14 cellular contexts compared by ENCODE assay signal in genomic region chr16:57756424-57757325, GRCh38. TPM values are rescaled to one million over a fixed set of nuclear protein-coding genes. Genes with fewer than 3 reads are reported as not detected.
DNase-seq lines count a peak whose midpoint lies in the region; ATAC-seq and TF ChIP-seq lines count a peak whose summit lies in the region.
"Had no signal": no experiment of that assay in that cellular context is flagged by ENCODE, and none has a peak within 500 bp of the region (broad histone marks: within the 10 kb centered on the region; RNA-seq: fewer than 3 reads in every experiment).

No MANE protein-coding gene starts in this region.

- peaks cover 9% of the 10 kb centered on the region for H3K36me3 Mint-ChIP-seq in effector memory CD8-positive, alpha-beta T cell (ENCODE audit: insufficient read depth)

- TF ChIP-seq CTCF in lower lobe of right lung (IDR thresholded peaks at IDR 0.05): no peak

- H3K4me3 ChIP-seq in NT2/D1 (ENCODE audit: insufficient read length, low read depth) (no peak overlapping the region), lower lobe of right lung (no peak overlapping the region)
- H3K4me3 ChIP-seq: hepatocyte, upper lobe of right lung had no signal

- no peaks in the 10 kb centered on the region for H3K9me3 ChIP-seq in NT2/D1 (ENCODE audit: insufficient read depth, low read length)
- H3K9me3 ChIP-seq in lower lobe of right lung: no peaks in the 10 kb centered on the region
- H3K9me3 ChIP-seq: upper lobe of right lung had no signal

- no peaks in the 10 kb centered on the region for H3K9me3 Mint-ChIP-seq in effector memory CD8-positive, alpha-beta T cell
- H3K9me3 Mint-ChIP-seq: stimulated activated naive CD8-positive, alpha-beta T cell treated with anti-CD3 and anti-CD28 coated beads, Interleukin-15, amount 100 ng/mL, for 72 hours had no signal

- H3K27ac Mint-ChIP-seq in effector memory CD8-positive, alpha-beta T cell: no peak overlapping the region

- H3K36me3 ChIP-seq in NT2/D1 (ENCODE audit: insufficient read depth, insufficient read length, low read length) (peaks cover 97% of the 10 kb centered on the region), lower lobe of right lung (peaks cover 62% of the 10 kb centered on the region)

- intact Hi-C loops in lower lobe of right lung (cut with DNase I): no loop called here

- H3K9ac ChIP-seq in NT2/D1 (ENCODE audit: insufficient read length, low read depth): peak overlapping the region; percentile 8

- H3K27me3 ChIP-seq in NT2/D1 (ENCODE audit: insufficient read depth, insufficient read length) (no peaks in the 10 kb centered on the region), lower lobe of right lung (ENCODE audit: low read depth) (no peaks in the 10 kb centered on the region)
- H3K27me3 ChIP-seq: hepatocyte, upper lobe of right lung had no signal

- no peak overlapping the region for H3K27ac ChIP-seq in lower lobe of right lung
- H3K27ac ChIP-seq: hepatocyte had no signal

- H3K27me3 Mint-ChIP-seq in effector memory CD8-positive, alpha-beta T cell: no peaks in the 10 kb centered on the region
- H3K27me3 Mint-ChIP-seq: stimulated activated naive CD8-positive, alpha-beta T cell treated with anti-CD3 and anti-CD28 coated beads, Interleukin-15, amount 100 ng/mL, for 72 hours had no signal

- ATAC-seq in GM18868 (IDR thresholded peaks at IDR 0.05; ENCODE audit: unreplicated experiment): peak; percentile 7
- peak in 1 of 2 donors; percentile 5 for ATAC-seq in lower lobe of right lung
- no peak for ATAC-seq in effector memory CD8-positive, alpha-beta T cell (replicated peaks)

- H3K4me1 Mint-ChIP-seq in effector memory CD8-positive, alpha-beta T cell (ENCODE audit: low read depth in 2 of 2): peaks cover 0 to 2% of the 10 kb centered on the region in 2 donors

- peak in 2 of 3 experiments; percentile 27 to 45 for DNase-seq in NCI-H1417 (lab: John Stamatoyannopoulos, UW)
- DNase-seq in NCI-H1417 treated with DMSO at 0.1 percent for 48 hours (lab: John Stamatoyannopoulos, UW): no peak
- no peak for DNase-seq in NT2/D1 (ENCODE audit: low read depth, low spot score)
- DNase-seq in lower lobe of right lung: peak; percentile 43
- no peak for DNase-seq in iPS-NIHi7 (ENCODE audit: extremely low spot score)
- DNase-seq in NCI-H1048 (lab: John Stamatoyannopoulos, UW): no peak
- no peak for DNase-seq in effector memory CD8-positive, alpha-beta T cell
- DNase-seq: DMS79 treated with DMSO at 0.1 percent for 48 hours, NCI-H1436 treated with DMSO at 0.1 percent for 48 hours, SIG-M5 had no signal

- no peak overlapping the region for H3K4me3 Mint-ChIP-seq in effector memory CD8-positive, alpha-beta T cell
- H3K4me3 Mint-ChIP-seq: stimulated activated naive CD8-positive, alpha-beta T cell treated with anti-CD3 and anti-CD28 coated beads, Interleukin-15, amount 100 ng/mL, for 72 hours had no signal

- H3K4me1 ChIP-seq in NT2/D1 (ENCODE audit: insufficient read depth, insufficient read length): peaks cover 44% of the 10 kb centered on the region
- H3K4me1 ChIP-seq in lower lobe of right lung: peaks cover 12% of the 10 kb centered on the region

RNA-seq across cellular contexts. Expression of gene KATNB1, which starts 21.1 kb away (rescaled TPM):
- 18.0 TPM for total RNA-seq in lower lobe of right lung

RNA-seq across cellular contexts. Expression of gene KIFC3, which starts 45.6 kb away (rescaled TPM):
- 70.9 TPM for total RNA-seq in lower lobe of right lung

Comparison
In these comparisons a context has a peak if more than half of its experiments do, and no peak if none do; other contexts are left out.
1. DNase-seq: peak in NCI-H1417 (2 of 3) and lower lobe of right lung (single experiment); none in NCI-H1417 treated with DMSO at 0.1 percent for 48 hours (single experiment), NT2/D1 (single experiment), iPS-NIHi7 (single experiment), NCI-H1048 (single experiment) and effector memory CD8-positive, alpha-beta T cell (0 of 3).